17 cellular contexts compared by ENCODE assay signal in the genomic region with DNA sequence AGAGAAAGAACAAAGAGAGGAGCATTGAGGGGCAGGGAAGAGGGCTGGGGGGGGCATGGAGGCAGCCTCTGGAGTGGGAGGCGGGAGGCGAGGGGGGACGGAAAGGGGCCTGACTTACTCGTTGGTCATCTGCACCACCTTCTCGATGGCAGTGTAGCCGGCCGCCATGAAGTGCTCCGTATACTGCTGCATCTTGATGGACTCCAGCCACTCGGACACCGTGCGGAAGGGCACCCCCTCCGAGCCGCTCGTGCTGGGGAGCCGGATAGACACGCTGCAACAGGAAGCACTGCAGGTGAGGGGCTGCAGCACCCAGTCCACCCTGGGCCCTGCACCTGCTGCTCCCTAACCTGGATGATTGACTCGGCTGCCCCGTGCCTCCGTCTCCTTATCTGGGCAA. TPM values are rescaled to one million over a fixed set of nuclear protein-coding genes. Genes with fewer than 3 reads are reported as not detected.
DNase-seq lines count a peak whose midpoint lies in the region; ATAC-seq, FAIRE-seq and TF ChIP-seq lines count a peak whose summit lies in the region.
"Had no signal": no experiment of that assay in that cellular context is flagged by ENCODE, and none has a peak within 500 bp of the region (broad histone marks: within the 10 kb centered on the region; RNA-seq: fewer than 3 reads in every experiment).

No MANE protein-coding gene starts in this region.

- no peak for ATAC-seq in HepG2
- no peak for ATAC-seq in right lobe of liver
- no peak for ATAC-seq in HG02763 (IDR thresholded peaks at IDR 0.05; ENCODE audit: unreplicated experiment)
- ATAC-seq: A549, GM12878, GM23338 had no signal

- H3K9me3 ChIP-seq in HepG2 (ENCODE audit: low read length) = no peaks in the 10 kb centered on the region
- no peaks in the 10 kb centered on the region for H3K9me3 ChIP-seq in right lobe of liver
- no peaks in the 10 kb centered on the region for H3K9me3 ChIP-seq in esophagus squamous epithelium
- H3K9me3 ChIP-seq: A549, BE2C had no signal

- H3K9me3 Mint-ChIP-seq in type B pancreatic cell = no peaks in the 10 kb centered on the region
- H3K9me3 Mint-ChIP-seq: CD4-positive, alpha-beta memory T cell; GM23338; H9 had no signal

- no TSS peak for BruUV-seq in HepG2 (replicated peaks; lab: Mats Ljungman, UMichigan)

- in situ Hi-C loops in HepG2 (cut with HindIII; ENCODE audit: extremely low pct_ligation_motif_present, low pct_unique_long_range_greater_than_20kb) = no loop called here

- FAIRE-seq in HepG2 (lab: Jason Lieb, UNC) = no peak
- FAIRE-seq in GM19239 (lab: Jason Lieb, UNC) = no peak
- FAIRE-seq: A549, GM12878, GM18507 had no signal

- peak overlapping the region; percentile 53 for H3K27ac Mint-ChIP-seq in type B pancreatic cell
- H3K27ac Mint-ChIP-seq: CD4-positive, alpha-beta memory T cell; GM23338 had no signal

- over 99% methylated on average over 19 of the region's 19 CpGs for WGBS in HepG2 (ENCODE audit: low lambda C conversion rate)
- no CpG with 5 or more reads among the region's 19 CpGs for WGBS in right lobe of liver (ENCODE audit: insufficient coverage, low coverage, low lambda C conversion rate, missing lambda C conversion rate)
- 70 to 83% methylated on average over 8 to 18 of the region's 19 CpGs for WGBS in esophagus squamous epithelium, 2 donors

- H3K4me1 Mint-ChIP-seq in type B pancreatic cell (ENCODE audit: unreplicated experiment) = peaks cover 5% of the 10 kb centered on the region
- H3K4me1 Mint-ChIP-seq: CD4-positive, alpha-beta memory T cell; GM23338 had no signal

- no peak for TF ChIP-seq RAD21 in HepG2 (CRISPR knock-in tag; IDR thresholded peaks at IDR 0.05)

- DNase-seq in HepG2 (ENCODE audit: low spot score) (no peak), right lobe of liver (no peak), RWPE1 (ENCODE audit: low spot score) (no peak), esophagus squamous epithelium (lab: John Stamatoyannopoulos, UW) (no peak), type B pancreatic cell (ENCODE audit: extremely low spot score, unreplicated experiment) (no peak), medulla oblongata (ENCODE audit: extremely low spot score) (no peak), GM19239 (ENCODE audit: insufficient read length, low spot score) (no peak)
- DNase-seq: BE2C; CD4-positive, alpha-beta memory T cell; DMS 273 treated with DMSO at 0.1 percent for 48 hours; H9 had no signal

- H2AFZ ChIP-seq in HepG2 (ENCODE audit: low read length) = no peak overlapping the region
- H2AFZ ChIP-seq: GM23338 had no signal

- CTCF ChIA-PET in HepG2 (lab: Yijun Ruan, JAX; ENCODE audit: low intra/inter-chr PET ratio, low total read pairs) (no interaction called here), RWPE1 (lab: Yijun Ruan, JAX) (no interaction called here)

- no peaks in the 10 kb centered on the region for H3K27me3 Mint-ChIP-seq in type B pancreatic cell

- H3K27me3 ChIP-seq in HepG2 (ENCODE audit: control insufficient read depth in 1 of 2, insufficient read depth in 2 of 2, low read length in 2 of 2) = no peaks in the 10 kb centered on the region
- H3K27me3 ChIP-seq in right lobe of liver = no peaks in the 10 kb centered on the region
- no peaks in the 10 kb centered on the region for H3K27me3 ChIP-seq in esophagus squamous epithelium
- H3K27me3 ChIP-seq: BE2C had no signal

- intact Hi-C loops in HepG2 (cut with micrococcal nuclease; ENCODE audit: unreplicated experiment) = no loop called here
- intact Hi-C loops in right lobe of liver (cut with DNase I) = no loop called here
- intact Hi-C loops in esophagus squamous epithelium (cut with DNase I) = no loop called here

- H3K36me3 Mint-ChIP-seq in type B pancreatic cell = peaks cover 23% of the 10 kb centered on the region
- H3K36me3 Mint-ChIP-seq: CD4-positive, alpha-beta memory T cell had no signal

- POLR2A ChIA-PET in HepG2 (lab: Yijun Ruan, JAX) (no interaction called here), RWPE1 (lab: Yijun Ruan, JAX; ENCODE audit: low non-redundant PET) (no interaction called here)

- no peak for TF ChIP-seq EP300 in HepG2 (IDR thresholded peaks at IDR 0.05; ENCODE audit: low read depth in 2 of 2, low read length in 2 of 2)
- no peak for TF ChIP-seq EP300 in HepG2 (CRISPR knock-in tag; IDR thresholded peaks at IDR 0.05; ENCODE audit: borderline replicate concordance)

- H3K4me3 ChIP-seq in HepG2 (replicated peaks in 1 of 3; ENCODE audit: insufficient read depth in 1 of 3, low read depth in 2 of 3, low read length in 3 of 3) (no peak overlapping the region), right lobe of liver (no peak overlapping the region), esophagus squamous epithelium (no peak overlapping the region)
- H3K4me3 ChIP-seq: A549, GM12878, GM23338 had no signal

- H4K20me1 ChIP-seq in HepG2 (ENCODE audit: insufficient read depth, low read length) = peaks cover 30% of the 10 kb centered on the region

- peaks cover 73 to 94% of the 10 kb centered on the region in 2 experiments for H3K36me3 ChIP-seq in HepG2 (replicated peaks in 1 of 2; ENCODE audit: control insufficient read depth in 1 of 2, insufficient read depth in 2 of 2, low read length in 2 of 2)
- H3K36me3 ChIP-seq in right lobe of liver = peaks cover 6 to 60% (median 31%) of the 10 kb centered on the region in 4 donors
- H3K36me3 ChIP-seq in esophagus squamous epithelium = peaks cover 39 to 100% (median 55%) of the 10 kb centered on the region in 3 donors
- H3K36me3 ChIP-seq: BE2C had no signal

- no peak overlapping the region for H3K27ac ChIP-seq in HepG2 (ENCODE audit: extremely low read length, insufficient read depth, low read length)
- no peak overlapping the region for H3K27ac ChIP-seq in right lobe of liver
- peak overlapping the region; percentile 80 for H3K27ac ChIP-seq in RWPE1
- H3K27ac ChIP-seq in esophagus squamous epithelium = peak overlapping the region in 3 of 4 donors; percentile 19 to 52 (median 50)
- H3K27ac ChIP-seq: C4-2B had no signal

- no peak overlapping the region for H3K4me3 Mint-ChIP-seq in type B pancreatic cell
- H3K4me3 Mint-ChIP-seq: CD4-positive, alpha-beta memory T cell; GM23338; H9 had no signal

- H3K4me1 ChIP-seq in HepG2 (ENCODE audit: insufficient read depth, low read length) = no peaks in the 10 kb centered on the region
- H3K4me1 ChIP-seq in right lobe of liver = no peaks in the 10 kb centered on the region
- peaks cover 1 to 47% (median 14%) of the 10 kb centered on the region in 3 donors for H3K4me1 ChIP-seq in esophagus squamous epithelium
- H3K4me1 ChIP-seq: BE2C had no signal

- H3K79me2 ChIP-seq in HepG2 (ENCODE audit: insufficient read depth, low read length) = no peaks in the 10 kb centered on the region

- H3K9ac ChIP-seq in HepG2 (ENCODE audit: insufficient read depth, low read depth, low read length) = no peak overlapping the region

- TF ChIP-seq POLR2A in HepG2 (IDR thresholded peaks at IDR 0.05; ENCODE audit: insufficient read depth in 1 of 2, low read depth in 2 of 2, low read length in 2 of 2) = no peak
- no peak for TF ChIP-seq POLR2A in right lobe of liver (IDR thresholded peaks at IDR 0.05)
- TF ChIP-seq POLR2A in esophagus squamous epithelium (IDR thresholded peaks at IDR 0.05) = no peak

- no peak overlapping the region for H3K4me2 ChIP-seq in HepG2 (ENCODE audit: low read depth, low read length)
- H3K4me2 ChIP-seq: A549, GM23338 had no signal

- TF ChIP-seq CTCF in HepG2 (CRISPR knock-in tag; IDR thresholded peaks at IDR 0.05) (no peak), right lobe of liver (IDR thresholded peaks at IDR 0.05) (no peak), RWPE1 (conservative IDR thresholded peaks at IDR 0.05; ENCODE audit: low read depth) (no peak), esophagus squamous epithelium (IDR thresholded peaks at IDR 0.05) (no peak), type B pancreatic cell (conservative IDR thresholded peaks at IDR 0.05) (no peak)

RNA-seq across cellular contexts. Expression of a gene that starts 26.6 kb away (rescaled TPM):
- total RNA-seq in HepG2 (2016; rRNA removed; fragmentation: Illumina TruSeq; extraction: Trizol) = 15.5 and 33.6 TPM in 2 replicates
- total RNA-seq in HepG2 (2016; cell fraction: cytosol; rRNA removed; fragmentation: Illumina TruSeq; extraction: Trizol; ENCODE audit: low read depth) = 6.7 and 7.8 TPM in 2 replicates
- 10.8 and 35.8 TPM in 2 replicates for total RNA-seq in HepG2 (2016; cell fraction: insoluble cytoplasmic fraction; rRNA removed; fragmentation: Illumina TruSeq; extraction: Trizol)
- total RNA-seq in HepG2 (2016; cell fraction: membrane; rRNA removed; fragmentation: Illumina TruSeq; extraction: Trizol) = 14.9 and 16.9 TPM in 2 replicates
- total RNA-seq in HepG2 (2016; cell fraction: nucleus; rRNA removed; fragmentation: Illumina TruSeq; extraction: Trizol) = 41.9 and 47.9 TPM in 2 replicates
- 53.6 and 62.5 TPM in 2 replicates for polyA plus RNA-seq in HepG2 (2011; rRNA removed)
- 39.1 and 62.9 TPM in 2 replicates for polyA plus RNA-seq in HepG2 (2011; cell fraction: cytosol; rRNA removed)
- polyA plus RNA-seq in HepG2 (2011; cell fraction: nucleus; rRNA removed) = 163 and 212 TPM in 2 replicates
- 25.4 and 56.3 TPM in 2 replicates for polyA plus RNA-seq in HepG2 (2012)
- polyA plus RNA-seq in HepG2 (2016; cell fraction: cytosol; fragmentation: Illumina TruSeq; extraction: Trizol; ENCODE audit: low read depth) = 2.1 and 2.2 TPM in 2 replicates
- polyA plus RNA-seq in HepG2 (2016; cell fraction: insoluble cytoplasmic fraction; fragmentation: Illumina TruSeq; extraction: Trizol; ENCODE audit: low read depth) = 11.5 and 14.9 TPM in 2 replicates
- 5.7 and 6.8 TPM in 2 replicates for polyA plus RNA-seq in HepG2 (2016; cell fraction: membrane; fragmentation: Illumina TruSeq; extraction: Trizol; ENCODE audit: low read depth)
- 84.4 and 87.2 TPM in 2 replicates for polyA plus RNA-seq in HepG2 (2016; cell fraction: nucleus; fragmentation: Illumina TruSeq; extraction: Trizol; ENCODE audit: insufficient read depth, low read depth)
- polyA minus RNA-seq in HepG2 (2011; rRNA and poly(A)+ RNA removed; ENCODE audit: low replicate concordance) = 69.9 and 218 TPM in 2 replicates
- 72.7 and 86.9 TPM in 2 replicates for polyA minus RNA-seq in HepG2 (2011; cell fraction: cytosol; rRNA and poly(A)+ RNA removed)
- 65.6 and 79.3 TPM in 2 replicates for polyA minus RNA-seq in HepG2 (2011; cell fraction: nucleus; rRNA and poly(A)+ RNA removed)
- 10 to 100 TPM in 4 of 6 experiments, 1 to 10 TPM in 2; 6.0 to 14.7 (median 10.8) TPM for total RNA-seq in right lobe of liver
- 100 to 1,000 TPM in 3 of 4 donors, 10 to 100 TPM in 1; 87.5 to 225 (median 137) TPM for total RNA-seq in esophagus squamous epithelium
- total RNA-seq in type B pancreatic cell (ENCODE audit: low replicate concordance) = 40.3 and 77.9 TPM in 2 replicates
- total RNA-seq: CD4-positive, alpha-beta memory T cell had no signal
- polyA plus RNA-seq: CD4-positive, alpha-beta memory T cell had no signal

RNA-seq across cellular contexts. Expression of a gene that starts 55.9 kb away (rescaled TPM):
- total RNA-seq in HepG2 (2016; rRNA removed; fragmentation: Illumina TruSeq; extraction: Trizol) (not detected in 2 replicates), right lobe of liver (under 1 TPM in 2 of 6 experiments, not detected in 4; 0.19 to 1.00 TPM), esophagus squamous epithelium (1 to 10 TPM in 2 of 4 donors, not detected in 2; 1.6 to 4.5 TPM), type B pancreatic cell (ENCODE audit: low replicate concordance) (1.4 and 3.1 TPM in 2 replicates)
- not detected in 2 replicates for total RNA-seq in HepG2 (2016; cell fraction: cytosol; rRNA removed; fragmentation: Illumina TruSeq; extraction: Trizol; ENCODE audit: low read depth)
- not detected in 2 replicates for total RNA-seq in HepG2 (2016; cell fraction: insoluble cytoplasmic fraction; rRNA removed; fragmentation: Illumina TruSeq; extraction: Trizol)
- not detected in 2 replicates for total RNA-seq in HepG2 (2016; cell fraction: membrane; rRNA removed; fragmentation: Illumina TruSeq; extraction: Trizol)
- not detected in 2 replicates for total RNA-seq in HepG2 (2016; cell fraction: nucleus; rRNA removed; fragmentation: Illumina TruSeq; extraction: Trizol)
- polyA plus RNA-seq in HepG2 (2011; rRNA removed) = 0.07 and 0.10 TPM in 2 replicates
- polyA plus RNA-seq in HepG2 (2011; cell fraction: cytosol; rRNA removed) = 0.06 and 0.11 TPM in 2 replicates
- polyA plus RNA-seq in HepG2 (2011; cell fraction: nucleus; rRNA removed) = 0.10 and 0.17 TPM in 2 replicates
- polyA plus RNA-seq in HepG2 (2012) = 0.13 and 0.69 TPM in 2 replicates
- polyA plus RNA-seq in HepG2 (2016; cell fraction: cytosol; fragmentation: Illumina TruSeq; extraction: Trizol; ENCODE audit: low read depth) = not detected in 2 replicates
- not detected in 2 replicates for polyA plus RNA-seq in HepG2 (2016; cell fraction: insoluble cytoplasmic fraction; fragmentation: Illumina TruSeq; extraction: Trizol; ENCODE audit: low read depth)
- 0.09 TPM in 1 of 2 replicates, not detected in the other for polyA plus RNA-seq in HepG2 (2016; cell fraction: membrane; fragmentation: Illumina TruSeq; extraction: Trizol; ENCODE audit: low read depth)
- polyA plus RNA-seq in HepG2 (2016; cell fraction: nucleus; fragmentation: Illumina TruSeq; extraction: Trizol; ENCODE audit: insufficient read depth, low read depth) = not detected in 2 replicates
- 0.22 and 1.1 TPM in 2 replicates for polyA minus RNA-seq in HepG2 (2011; rRNA and poly(A)+ RNA removed; ENCODE audit: low replicate concordance)
- polyA minus RNA-seq in HepG2 (2011; cell fraction: cytosol; rRNA and poly(A)+ RNA removed) = not detected in 2 replicates
- not detected in 2 replicates for polyA minus RNA-seq in HepG2 (2011; cell fraction: nucleus; rRNA and poly(A)+ RNA removed)
- total RNA-seq: CD4-positive, alpha-beta memory T cell; GM12878 had no signal

Comparison
In these comparisons a context has a peak if more than half of its experiments do, and no peak if none do; other contexts are left out.
1. H3K27ac ChIP-seq: peak in RWPE1 (single experiment) and esophagus squamous epithelium (3 of 4); none in HepG2 (single experiment) and right lobe of liver (0 of 3).